Comparison of ENCODE assay signal across 2 cellular contexts in the genomic region with DNA sequence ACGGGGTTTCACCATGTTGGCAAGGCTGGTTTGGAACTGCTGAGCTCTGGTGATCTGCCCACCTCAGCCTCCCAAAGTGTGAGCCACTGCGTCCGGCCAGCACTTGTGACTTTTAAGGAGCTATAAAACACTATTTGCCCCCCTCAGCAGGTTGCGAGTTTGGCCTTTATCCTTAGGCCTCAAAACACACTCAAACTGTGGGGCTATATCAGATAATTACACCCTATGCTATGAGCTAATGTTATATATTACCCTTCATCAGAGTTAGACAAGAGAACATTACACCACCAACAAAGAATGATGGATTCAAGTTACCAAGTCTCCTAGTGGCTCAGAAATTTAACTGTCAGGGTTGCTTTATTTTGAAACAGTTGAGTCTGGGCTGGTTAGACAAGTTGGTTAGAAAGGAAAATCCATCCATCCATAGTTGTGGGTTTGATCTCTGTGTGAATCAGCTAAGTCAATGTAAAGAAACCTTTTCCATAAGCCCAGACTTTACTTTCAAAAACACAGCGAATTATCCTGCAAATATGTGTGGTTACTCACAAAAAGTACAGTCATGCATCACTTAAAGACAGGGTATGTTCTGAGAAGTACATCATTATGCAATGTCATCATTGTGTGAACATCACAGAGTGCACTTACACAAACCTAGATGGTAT.
A peak's percentile ranks its signal among the peaks of the same experiment; 100 is the strongest.
TF ChIP-seq lines count a peak whose summit lies in the region.

No MANE protein-coding gene starts in this region.

TF ChIP-seq in IMR-90, 13 proteins besides CTCF, POLR2A, EP300 and RAD21 (continued from another document):
- TF ChIP-seq RCOR1 (IDR thresholded peaks at IDR 0.05; ENCODE audit: insufficient replicate concordance, low read length) (no peak), RFX5 (IDR thresholded peaks at IDR 0.05; ENCODE audit: low read depth, low read length) (no peak), MXI1 (IDR thresholded peaks at IDR 0.05; ENCODE audit: borderline replicate concordance, low read depth, low read length) (no peak), MAZ (IDR thresholded peaks at IDR 0.05; ENCODE audit: borderline replicate concordance, low read depth, low read length) (no peak), NFE2L2 (IDR thresholded peaks at IDR 0.05; ENCODE audit: low read depth, low read length) (peak; percentile 47), FOS (IDR thresholded peaks at IDR 0.05; ENCODE audit: low read depth, low read length) (no peak), BHLHE40 (IDR thresholded peaks at IDR 0.05; ENCODE audit: low read depth, low read length) (no peak), MAFK (IDR thresholded peaks at IDR 0.05; ENCODE audit: low read depth, low read length) (peak; percentile 66), CHD1 (IDR thresholded peaks at IDR 0.05; ENCODE audit: low read depth, low read length) (no peak)
- TF ChIP-seq, protein P1, sequence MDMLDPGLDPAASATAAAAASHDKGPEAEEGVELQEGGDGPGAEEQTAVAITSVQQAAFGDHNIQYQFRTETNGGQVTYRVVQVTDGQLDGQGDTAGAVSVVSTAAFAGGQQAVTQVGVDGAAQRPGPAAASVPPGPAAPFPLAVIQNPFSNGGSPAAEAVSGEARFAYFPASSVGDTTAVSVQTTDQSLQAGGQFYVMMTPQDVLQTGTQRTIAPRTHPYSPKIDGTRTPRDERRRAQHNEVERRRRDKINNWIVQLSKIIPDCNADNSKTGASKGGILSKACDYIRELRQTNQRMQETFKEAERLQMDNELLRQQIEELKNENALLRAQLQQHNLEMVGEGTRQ (IDR thresholded peaks at IDR 0.05; ENCODE audit: low read depth, low read length): no peak
- TF ChIP-seq, protein P2, sequence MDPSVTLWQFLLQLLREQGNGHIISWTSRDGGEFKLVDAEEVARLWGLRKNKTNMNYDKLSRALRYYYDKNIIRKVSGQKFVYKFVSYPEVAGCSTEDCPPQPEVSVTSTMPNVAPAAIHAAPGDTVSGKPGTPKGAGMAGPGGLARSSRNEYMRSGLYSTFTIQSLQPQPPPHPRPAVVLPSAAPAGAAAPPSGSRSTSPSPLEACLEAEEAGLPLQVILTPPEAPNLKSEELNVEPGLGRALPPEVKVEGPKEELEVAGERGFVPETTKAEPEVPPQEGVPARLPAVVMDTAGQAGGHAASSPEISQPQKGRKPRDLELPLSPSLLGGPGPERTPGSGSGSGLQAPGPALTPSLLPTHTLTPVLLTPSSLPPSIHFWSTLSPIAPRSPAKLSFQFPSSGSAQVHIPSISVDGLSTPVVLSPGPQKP (IDR thresholded peaks at IDR 0.05; ENCODE audit: borderline replicate concordance, low read depth, low read length): no peak
TF ChIP-seq in IMR-90: peak in this region for 3.

TF ChIP-seq in WTC11, 78 proteins besides CTCF, POLR2A, EP300 and RAD21 (continued from another document):
- TF ChIP-seq, protein P3, sequence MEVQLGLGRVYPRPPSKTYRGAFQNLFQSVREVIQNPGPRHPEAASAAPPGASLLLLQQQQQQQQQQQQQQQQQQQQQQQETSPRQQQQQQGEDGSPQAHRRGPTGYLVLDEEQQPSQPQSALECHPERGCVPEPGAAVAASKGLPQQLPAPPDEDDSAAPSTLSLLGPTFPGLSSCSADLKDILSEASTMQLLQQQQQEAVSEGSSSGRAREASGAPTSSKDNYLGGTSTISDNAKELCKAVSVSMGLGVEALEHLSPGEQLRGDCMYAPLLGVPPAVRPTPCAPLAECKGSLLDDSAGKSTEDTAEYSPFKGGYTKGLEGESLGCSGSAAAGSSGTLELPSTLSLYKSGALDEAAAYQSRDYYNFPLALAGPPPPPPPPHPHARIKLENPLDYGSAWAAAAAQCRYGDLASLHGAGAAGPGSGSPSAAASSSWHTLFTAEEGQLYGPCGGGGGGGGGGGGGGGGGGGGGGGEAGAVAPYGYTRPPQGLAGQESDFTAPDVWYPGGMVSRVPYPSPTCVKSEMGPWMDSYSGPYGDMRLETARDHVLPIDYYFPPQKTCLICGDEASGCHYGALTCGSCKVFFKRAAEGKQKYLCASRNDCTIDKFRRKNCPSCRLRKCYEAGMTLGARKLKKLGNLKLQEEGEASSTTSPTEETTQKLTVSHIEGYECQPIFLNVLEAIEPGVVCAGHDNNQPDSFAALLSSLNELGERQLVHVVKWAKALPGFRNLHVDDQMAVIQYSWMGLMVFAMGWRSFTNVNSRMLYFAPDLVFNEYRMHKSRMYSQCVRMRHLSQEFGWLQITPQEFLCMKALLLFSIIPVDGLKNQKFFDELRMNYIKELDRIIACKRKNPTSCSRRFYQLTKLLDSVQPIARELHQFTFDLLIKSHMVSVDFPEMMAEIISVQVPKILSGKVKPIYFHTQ (CRISPR knock-in tag; IDR thresholded peaks at IDR 0.05): no peak
- TF ChIP-seq TCF7 (CRISPR knock-in tag; IDR thresholded peaks at IDR 0.05; ENCODE audit: low read depth) (no peak), CREB1 (CRISPR knock-in tag; IDR thresholded peaks at IDR 0.05) (no peak), NR3C1 (CRISPR knock-in tag; conservative IDR thresholded peaks at IDR 0.05; ENCODE audit: low read depth) (no peak), ZNF138 (CRISPR knock-in tag; conservative IDR thresholded peaks at IDR 0.05) (no peak), CREM (CRISPR knock-in tag; IDR thresholded peaks at IDR 0.05) (no peak), ZNF121 (CRISPR knock-in tag; IDR thresholded peaks at IDR 0.05) (no peak), FOXK1 (CRISPR knock-in tag; IDR thresholded peaks at IDR 0.05) (no peak), GRHL2 (CRISPR knock-in tag; IDR thresholded peaks at IDR 0.05; ENCODE audit: insufficient replicate concordance, severe bottlenecking) (no peak), NR2C2 (CRISPR knock-in tag; IDR thresholded peaks at IDR 0.05) (no peak), ZNF317 (CRISPR knock-in tag; IDR thresholded peaks at IDR 0.05; ENCODE audit: borderline replicate concordance, low read depth) (no peak)
- TF ChIP-seq, protein P4, sequence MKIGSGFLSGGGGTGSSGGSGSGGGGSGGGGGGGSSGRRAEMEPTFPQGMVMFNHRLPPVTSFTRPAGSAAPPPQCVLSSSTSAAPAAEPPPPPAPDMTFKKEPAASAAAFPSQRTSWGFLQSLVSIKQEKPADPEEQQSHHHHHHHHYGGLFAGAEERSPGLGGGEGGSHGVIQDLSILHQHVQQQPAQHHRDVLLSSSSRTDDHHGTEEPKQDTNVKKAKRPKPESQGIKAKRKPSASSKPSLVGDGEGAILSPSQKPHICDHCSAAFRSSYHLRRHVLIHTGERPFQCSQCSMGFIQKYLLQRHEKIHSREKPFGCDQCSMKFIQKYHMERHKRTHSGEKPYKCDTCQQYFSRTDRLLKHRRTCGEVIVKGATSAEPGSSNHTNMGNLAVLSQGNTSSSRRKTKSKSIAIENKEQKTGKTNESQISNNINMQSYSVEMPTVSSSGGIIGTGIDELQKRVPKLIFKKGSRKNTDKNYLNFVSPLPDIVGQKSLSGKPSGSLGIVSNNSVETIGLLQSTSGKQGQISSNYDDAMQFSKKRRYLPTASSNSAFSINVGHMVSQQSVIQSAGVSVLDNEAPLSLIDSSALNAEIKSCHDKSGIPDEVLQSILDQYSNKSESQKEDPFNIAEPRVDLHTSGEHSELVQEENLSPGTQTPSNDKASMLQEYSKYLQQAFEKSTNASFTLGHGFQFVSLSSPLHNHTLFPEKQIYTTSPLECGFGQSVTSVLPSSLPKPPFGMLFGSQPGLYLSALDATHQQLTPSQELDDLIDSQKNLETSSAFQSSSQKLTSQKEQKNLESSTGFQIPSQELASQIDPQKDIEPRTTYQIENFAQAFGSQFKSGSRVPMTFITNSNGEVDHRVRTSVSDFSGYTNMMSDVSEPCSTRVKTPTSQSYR (CRISPR knock-in tag; IDR thresholded peaks at IDR 0.05): no peak
- TF ChIP-seq, protein P5, sequence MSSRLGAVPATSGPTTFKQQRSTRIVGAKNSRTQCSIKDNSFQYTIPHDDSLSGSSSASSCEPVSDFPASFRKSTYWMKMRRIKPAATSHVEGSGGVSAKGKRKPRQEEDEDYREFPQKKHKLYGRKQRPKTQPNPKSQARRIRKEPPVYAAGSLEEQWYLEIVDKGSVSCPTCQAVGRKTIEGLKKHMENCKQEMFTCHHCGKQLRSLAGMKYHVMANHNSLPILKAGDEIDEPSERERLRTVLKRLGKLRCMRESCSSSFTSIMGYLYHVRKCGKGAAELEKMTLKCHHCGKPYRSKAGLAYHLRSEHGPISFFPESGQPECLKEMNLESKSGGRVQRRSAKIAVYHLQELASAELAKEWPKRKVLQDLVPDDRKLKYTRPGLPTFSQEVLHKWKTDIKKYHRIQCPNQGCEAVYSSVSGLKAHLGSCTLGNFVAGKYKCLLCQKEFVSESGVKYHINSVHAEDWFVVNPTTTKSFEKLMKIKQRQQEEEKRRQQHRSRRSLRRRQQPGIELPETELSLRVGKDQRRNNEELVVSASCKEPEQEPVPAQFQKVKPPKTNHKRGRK (CRISPR knock-in tag; IDR thresholded peaks at IDR 0.05; ENCODE audit: borderline replicate concordance): no peak
- TF ChIP-seq, protein P6, sequence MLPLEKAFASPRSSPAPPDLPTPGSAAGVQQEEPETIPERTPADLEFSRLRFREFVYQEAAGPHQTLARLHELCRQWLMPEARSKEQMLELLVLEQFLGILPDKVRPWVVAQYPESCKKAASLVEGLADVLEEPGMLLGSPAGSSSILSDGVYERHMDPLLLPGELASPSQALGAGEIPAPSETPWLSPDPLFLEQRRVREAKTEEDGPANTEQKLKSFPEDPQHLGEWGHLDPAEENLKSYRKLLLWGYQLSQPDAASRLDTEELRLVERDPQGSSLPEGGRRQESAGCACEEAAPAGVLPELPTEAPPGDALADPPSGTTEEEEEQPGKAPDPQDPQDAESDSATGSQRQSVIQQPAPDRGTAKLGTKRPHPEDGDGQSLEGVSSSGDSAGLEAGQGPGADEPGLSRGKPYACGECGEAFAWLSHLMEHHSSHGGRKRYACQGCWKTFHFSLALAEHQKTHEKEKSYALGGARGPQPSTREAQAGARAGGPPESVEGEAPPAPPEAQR (CRISPR knock-in tag; IDR thresholded peaks at IDR 0.05): no peak
- TF ChIP-seq, protein P1 (CRISPR knock-in tag; IDR thresholded peaks at IDR 0.05): no peak
- TF ChIP-seq, protein P7, sequence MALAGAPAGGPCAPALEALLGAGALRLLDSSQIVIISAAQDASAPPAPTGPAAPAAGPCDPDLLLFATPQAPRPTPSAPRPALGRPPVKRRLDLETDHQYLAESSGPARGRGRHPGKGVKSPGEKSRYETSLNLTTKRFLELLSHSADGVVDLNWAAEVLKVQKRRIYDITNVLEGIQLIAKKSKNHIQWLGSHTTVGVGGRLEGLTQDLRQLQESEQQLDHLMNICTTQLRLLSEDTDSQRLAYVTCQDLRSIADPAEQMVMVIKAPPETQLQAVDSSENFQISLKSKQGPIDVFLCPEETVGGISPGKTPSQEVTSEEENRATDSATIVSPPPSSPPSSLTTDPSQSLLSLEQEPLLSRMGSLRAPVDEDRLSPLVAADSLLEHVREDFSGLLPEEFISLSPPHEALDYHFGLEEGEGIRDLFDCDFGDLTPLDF (CRISPR knock-in tag; IDR thresholded peaks at IDR 0.05): no peak
- TF ChIP-seq, protein P8, sequence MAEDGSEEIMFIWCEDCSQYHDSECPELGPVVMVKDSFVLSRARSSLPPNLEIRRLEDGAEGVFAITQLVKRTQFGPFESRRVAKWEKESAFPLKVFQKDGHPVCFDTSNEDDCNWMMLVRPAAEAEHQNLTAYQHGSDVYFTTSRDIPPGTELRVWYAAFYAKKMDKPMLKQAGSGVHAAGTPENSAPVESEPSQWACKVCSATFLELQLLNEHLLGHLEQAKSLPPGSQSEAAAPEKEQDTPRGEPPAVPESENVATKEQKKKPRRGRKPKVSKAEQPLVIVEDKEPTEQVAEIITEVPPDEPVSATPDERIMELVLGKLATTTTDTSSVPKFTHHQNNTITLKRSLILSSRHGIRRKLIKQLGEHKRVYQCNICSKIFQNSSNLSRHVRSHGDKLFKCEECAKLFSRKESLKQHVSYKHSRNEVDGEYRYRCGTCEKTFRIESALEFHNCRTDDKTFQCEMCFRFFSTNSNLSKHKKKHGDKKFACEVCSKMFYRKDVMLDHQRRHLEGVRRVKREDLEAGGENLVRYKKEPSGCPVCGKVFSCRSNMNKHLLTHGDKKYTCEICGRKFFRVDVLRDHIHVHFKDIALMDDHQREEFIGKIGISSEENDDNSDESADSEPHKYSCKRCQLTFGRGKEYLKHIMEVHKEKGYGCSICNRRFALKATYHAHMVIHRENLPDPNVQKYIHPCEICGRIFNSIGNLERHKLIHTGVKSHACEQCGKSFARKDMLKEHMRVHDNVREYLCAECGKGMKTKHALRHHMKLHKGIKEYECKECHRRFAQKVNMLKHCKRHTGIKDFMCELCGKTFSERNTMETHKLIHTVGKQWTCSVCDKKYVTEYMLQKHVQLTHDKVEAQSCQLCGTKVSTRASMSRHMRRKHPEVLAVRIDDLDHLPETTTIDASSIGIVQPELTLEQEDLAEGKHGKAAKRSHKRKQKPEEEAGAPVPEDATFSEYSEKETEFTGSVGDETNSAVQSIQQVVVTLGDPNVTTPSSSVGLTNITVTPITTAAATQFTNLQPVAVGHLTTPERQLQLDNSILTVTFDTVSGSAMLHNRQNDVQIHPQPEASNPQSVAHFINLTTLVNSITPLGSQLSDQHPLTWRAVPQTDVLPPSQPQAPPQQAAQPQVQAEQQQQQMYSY (CRISPR knock-in tag; IDR thresholded peaks at IDR 0.05): no peak
